21 cellular contexts compared by ENCODE assay signal in genomic region chr14:105283899-105284298, GRCh38. TPM values are rescaled to one million over a fixed set of nuclear protein-coding genes. Genes with fewer than 3 reads are reported as not detected.
DNase-seq lines count a peak whose midpoint lies in the region; ATAC-seq and TF ChIP-seq lines count a peak whose summit lies in the region.
"Had no signal": no experiment of that assay in that cellular context is flagged by ENCODE, and none has a peak within 500 bp of the region (broad histone marks: within the 10 kb centered on the region; RNA-seq: fewer than 3 reads in every experiment).

No MANE protein-coding gene starts in this region.

- DNase-seq in activated CD4-positive, alpha-beta T cell treated with anti-CD3 and anti-CD28 coated beads, Interleukin-2, amount 10 ng/mL, durations not matched to agents 24 days and 14 days = peak; percentile 66
- no peak for DNase-seq in activated CD4-positive, alpha-beta T cell treated with anti-CD3 and anti-CD28 coated beads for 48 hours
- no peak for DNase-seq in central memory CD8-positive, alpha-beta T cell (ENCODE audit: low spot score in 2 of 2)
- DNase-seq in natural killer cell treated with Interleukin-12 subunit alpha and Interleukin-12 subunit beta and Interleukin-15 and Interleukin-18, amount 100 ng/mL, for 72 hours (ENCODE audit: low spot score) = no peak
- DNase-seq in SK-N-SH (no peak), NCI-H1417 treated with DMSO at 0.1 percent for 48 hours (lab: John Stamatoyannopoulos, UW) (no peak)
- DNase-seq in stimulated activated CD4-positive, alpha-beta T cell treated with anti-CD3 and anti-CD28 coated beads, Interleukin-4, amount 100 ng/mL, for 24 hours = no peak
- DNase-seq: activated CD8-positive, alpha-beta memory T cell treated with anti-CD3 and anti-CD28 coated beads, Interleukin-2, amount 50 U/mL, for 4 hours; cortex of kidney; GF-D8; GOT3; hippocampal formation; kidney; NCI-H1105 treated with DMSO at 0.1 percent for 48 hours; NCI-H526; SHP77; sigmoid colon; stimulated activated naive CD4-positive, alpha-beta T cell; trophoblast cell had no signal

- H3K27ac Mint-ChIP-seq in activated CD4-positive, alpha-beta T cell treated with anti-CD3 and anti-CD28 coated beads, Interleukin-2, amount 10 ng/mL, durations not matched to agents 24 days and 14 days = peak overlapping the region; percentile 66
- H3K27ac Mint-ChIP-seq in central memory CD8-positive, alpha-beta T cell (ENCODE audit: low read depth) = no peak overlapping the region
- peak overlapping the region in 1 of 2 donors; percentile 19 for H3K27ac Mint-ChIP-seq in natural killer cell treated with Interleukin-12 subunit alpha and Interleukin-12 subunit beta and Interleukin-15 and Interleukin-18, amount 100 ng/mL, for 72 hours

- TF ChIP-seq EP300 in SK-N-SH (IDR thresholded peaks at IDR 0.05; ENCODE audit: borderline replicate concordance in 1 of 2, low read depth in 1 of 2, low read length in 1 of 2) = no peak

- POLR2A ChIA-PET in SK-N-SH (lab: Yijun Ruan, JAX) = no interaction called here

- peak overlapping the region; percentile 53 for H3K4me3 Mint-ChIP-seq in activated CD4-positive, alpha-beta T cell treated with anti-CD3 and anti-CD28 coated beads, Interleukin-2, amount 10 ng/mL, durations not matched to agents 24 days and 14 days
- no peak overlapping the region for H3K4me3 Mint-ChIP-seq in central memory CD8-positive, alpha-beta T cell
- no peak overlapping the region for H3K4me3 Mint-ChIP-seq in natural killer cell treated with Interleukin-12 subunit alpha and Interleukin-12 subunit beta and Interleukin-15 and Interleukin-18, amount 100 ng/mL, for 72 hours

- H3K27me3 Mint-ChIP-seq in activated CD4-positive, alpha-beta T cell treated with anti-CD3 and anti-CD28 coated beads, Interleukin-2, amount 10 ng/mL, durations not matched to agents 24 days and 14 days = no peaks in the 10 kb centered on the region
- no peaks in the 10 kb centered on the region for H3K27me3 Mint-ChIP-seq in central memory CD8-positive, alpha-beta T cell
- H3K27me3 Mint-ChIP-seq in natural killer cell treated with Interleukin-12 subunit alpha and Interleukin-12 subunit beta and Interleukin-15 and Interleukin-18, amount 100 ng/mL, for 72 hours = no peaks in the 10 kb centered on the region

- WGBS in SK-N-SH (ENCODE audit: low lambda C conversion rate) = 94% methylated on average over 15 of the region's 15 CpGs

- CTCF ChIA-PET in SK-N-SH (lab: Yijun Ruan, JAX) = interaction anchor here (1.0 kb wide), 1 partner anchor 80 kb away, joined by 3 read pairs; no protein-coding TSS in a partner anchor

- peak overlapping the region; percentile 32 for H3K27ac ChIP-seq in KOPT-K1 (ENCODE audit: low read depth, low read length, poor library complexity, severe bottlenecking)
- H3K27ac ChIP-seq in SK-N-SH (ENCODE audit: low read depth in 2 of 2, low read length in 1 of 2) = no peak overlapping the region; a peak in 1 of 4 replicates
- H3K27ac ChIP-seq: sigmoid colon had no signal

- no peak overlapping the region for H3K4me3 ChIP-seq in SK-N-SH (ENCODE audit: low read depth in 2 of 2, low read length in 1 of 2)
- H3K4me3 ChIP-seq: sigmoid colon had no signal

- H3K9me2 ChIP-seq in SK-N-SH = no peaks in the 10 kb centered on the region

- TF ChIP-seq RAD21 in SK-N-SH (IDR thresholded peaks at IDR 0.05; ENCODE audit: low read length) = no peak

- H3K4me1 ChIP-seq in SK-N-SH (ENCODE audit: control insufficient read depth in 1 of 2, insufficient read depth in 2 of 2, low read depth in 1 of 2, low read length in 1 of 2) = peaks cover 0 to 18% of the 10 kb centered on the region in 2 experiments; a peak in 1 of 4 replicates

- peaks cover 44% of the 10 kb centered on the region; the same call in 1 of the 2 replicates for H3K79me2 ChIP-seq in SK-N-SH (ENCODE audit: insufficient read depth)

- intact Hi-C loops in activated CD4-positive, alpha-beta T cell treated with anti-CD3 and anti-CD28 coated beads, Interleukin-2, amount 10 ng/mL, durations not matched to agents 24 days and 14 days (cut with micrococcal nuclease) = no loop called here

- no peaks in the 10 kb centered on the region for H3K9me3 Mint-ChIP-seq in activated CD4-positive, alpha-beta T cell treated with anti-CD3 and anti-CD28 coated beads, Interleukin-2, amount 10 ng/mL, durations not matched to agents 24 days and 14 days
- H3K9me3 Mint-ChIP-seq in central memory CD8-positive, alpha-beta T cell = no peaks in the 10 kb centered on the region
- no peaks in the 10 kb centered on the region for H3K9me3 Mint-ChIP-seq in natural killer cell treated with Interleukin-12 subunit alpha and Interleukin-12 subunit beta and Interleukin-15 and Interleukin-18, amount 100 ng/mL, for 72 hours

- H3K9ac ChIP-seq in SK-N-SH = no peak overlapping the region

- peak; percentile 49 for ATAC-seq in central memory CD8-positive, alpha-beta T cell (replicated peaks; ENCODE audit: extremely low read depth, poor library complexity, severe bottlenecking)
- peak; percentile 43 to 50 for ATAC-seq in natural killer cell treated with Interleukin-12 subunit alpha and Interleukin-12 subunit beta and Interleukin-15 and Interleukin-18, amount 100 ng/mL, for 72 hours

- no peaks in the 10 kb centered on the region for H3F3A ChIP-seq in SK-N-SH (replicated peaks; ENCODE audit: insufficient read depth)

- H3K36me3 Mint-ChIP-seq in activated CD4-positive, alpha-beta T cell treated with anti-CD3 and anti-CD28 coated beads, Interleukin-2, amount 10 ng/mL, durations not matched to agents 24 days and 14 days (ENCODE audit: low read depth) = peaks cover 6% of the 10 kb centered on the region
- peaks cover 13% of the 10 kb centered on the region for H3K36me3 Mint-ChIP-seq in central memory CD8-positive, alpha-beta T cell (ENCODE audit: insufficient read depth)
- H3K36me3 Mint-ChIP-seq in natural killer cell treated with Interleukin-12 subunit alpha and Interleukin-12 subunit beta and Interleukin-15 and Interleukin-18, amount 100 ng/mL, for 72 hours = no peaks in the 10 kb centered on the region

- no peaks in the 10 kb centered on the region for H3K27me3 ChIP-seq in SK-N-SH (ENCODE audit: insufficient read depth)
- H3K27me3 ChIP-seq: sigmoid colon had no signal

- no peak for TF ChIP-seq CTCF in SK-N-SH (IDR thresholded peaks at IDR 0.05)

- H2AFZ ChIP-seq in SK-N-SH (ENCODE audit: low read depth) = no peak overlapping the region

- H3K4me1 Mint-ChIP-seq in activated CD4-positive, alpha-beta T cell treated with anti-CD3 and anti-CD28 coated beads, Interleukin-2, amount 10 ng/mL, durations not matched to agents 24 days and 14 days = peaks cover 22% of the 10 kb centered on the region
- peaks cover 43% of the 10 kb centered on the region for H3K4me1 Mint-ChIP-seq in central memory CD8-positive, alpha-beta T cell
- H3K4me1 Mint-ChIP-seq in natural killer cell treated with Interleukin-12 subunit alpha and Interleukin-12 subunit beta and Interleukin-15 and Interleukin-18, amount 100 ng/mL, for 72 hours (ENCODE audit: low read depth in 2 of 2) = peaks cover 21 to 39% of the 10 kb centered on the region in 2 donors

- no peak overlapping the region for H3K4me2 ChIP-seq in SK-N-SH

- H4K20me1 ChIP-seq in SK-N-SH (ENCODE audit: insufficient read depth) = peaks cover 41% of the 10 kb centered on the region

- H3K9me3 ChIP-seq in KOPT-K1 (ENCODE audit: insufficient read depth, low read length, poor library complexity, severe bottlenecking) (no peaks in the 10 kb centered on the region), SK-N-SH (no peaks in the 10 kb centered on the region)
- H3K9me3 ChIP-seq: sigmoid colon had no signal

- H3K36me3 ChIP-seq in KOPT-K1 (ENCODE audit: insufficient read depth, low read length) (peaks cover 7% of the 10 kb centered on the region; the same call in 1 of the 2 replicates), SK-N-SH (replicated peaks in 1 of 2; ENCODE audit: control insufficient read depth in 1 of 2, insufficient read depth in 2 of 2, low read length in 1 of 2) (peaks cover 0 to 4% of the 10 kb centered on the region in 2 experiments)
- H3K36me3 ChIP-seq: sigmoid colon had no signal

TF ChIP-seq in SK-N-SH, 30 proteins besides CTCF, POLR2A, EP300 and RAD21 (continues in another document):
- TF ChIP-seq POLR2AphosphoS5 (IDR thresholded peaks at IDR 0.05; ENCODE audit: low read depth, low read length) (no peak), RXRA (IDR thresholded peaks at IDR 0.05; ENCODE audit: borderline replicate concordance, low read depth) (no peak), RCOR1 (IDR thresholded peaks at IDR 0.05; ENCODE audit: low read length) (no peak), SMC3 (IDR thresholded peaks at IDR 0.05; ENCODE audit: low read depth, low read length) (no peak)

RNA-seq across cellular contexts. Expression of gene BRF1, which starts 16.9 kb away (rescaled TPM):
- 42.4 and 46.6 TPM in 2 replicates for total RNA-seq in activated CD4-positive, alpha-beta T cell treated with anti-CD3 and anti-CD28 coated beads, Interleukin-2, amount 10 ng/mL, durations not matched to agents 24 days and 14 days
- total RNA-seq in natural killer cell treated with Interleukin-12 subunit alpha and Interleukin-12 subunit beta and Interleukin-15 and Interleukin-18, amount 100 ng/mL, for 72 hours = 10 to 100 TPM; 43.4 to 76.5 TPM
- polyA plus RNA-seq in SK-N-SH (2012; rRNA removed) = 10.2 and 15.7 TPM in 2 replicates
- 6.7 and 10.4 TPM in 2 replicates for polyA plus RNA-seq in SK-N-SH (2012; cell fraction: cytosol; rRNA removed)
- 48.8 and 58.4 TPM in 2 replicates for polyA plus RNA-seq in SK-N-SH (2012; cell fraction: nucleus; rRNA removed)

RNA-seq across cellular contexts. Expression of gene PACS2, which starts 30.6 kb away (rescaled TPM):
- total RNA-seq in activated CD4-positive, alpha-beta T cell treated with anti-CD3 and anti-CD28 coated beads, Interleukin-2, amount 10 ng/mL, durations not matched to agents 24 days and 14 days = 31.5 and 33.9 TPM in 2 replicates
- total RNA-seq in natural killer cell treated with Interleukin-12 subunit alpha and Interleukin-12 subunit beta and Interleukin-15 and Interleukin-18, amount 100 ng/mL, for 72 hours = 10 to 100 TPM; 24.9 to 26.3 TPM
- polyA plus RNA-seq in SK-N-SH (2012; rRNA removed) = 27.4 and 42.7 TPM in 2 replicates
- polyA plus RNA-seq in SK-N-SH (2012; cell fraction: cytosol; rRNA removed) = 17.6 and 26.9 TPM in 2 replicates
- polyA plus RNA-seq in SK-N-SH (2012; cell fraction: nucleus; rRNA removed) = 174 and 202 TPM in 2 replicates

RNA-seq across cellular contexts. Expression of gene BTBD6, which starts 35.6 kb away (rescaled TPM):
- 39.8 and 40.1 TPM in 2 replicates for total RNA-seq in activated CD4-positive, alpha-beta T cell treated with anti-CD3 and anti-CD28 coated beads, Interleukin-2, amount 10 ng/mL, durations not matched to agents 24 days and 14 days
- 10 to 100 TPM; 42.3 to 52.9 TPM for total RNA-seq in natural killer cell treated with Interleukin-12 subunit alpha and Interleukin-12 subunit beta and Interleukin-15 and Interleukin-18, amount 100 ng/mL, for 72 hours
- polyA plus RNA-seq in SK-N-SH (2012; rRNA removed) = 20.9 and 21.0 TPM in 2 replicates
- 10.8 and 15.6 TPM in 2 replicates for polyA plus RNA-seq in SK-N-SH (2012; cell fraction: cytosol; rRNA removed)
- 53.9 and 56.9 TPM in 2 replicates for polyA plus RNA-seq in SK-N-SH (2012; cell fraction: nucleus; rRNA removed)
- total RNA-seq: A172 had no signal
